In genomic region chr10:112671743-112672142, GRCh38 we compare ENCODE assay signal across 11 cellular contexts.
"Had no signal": no experiment of that assay in that cellular context is flagged by ENCODE, and none has a peak within 500 bp of the region (broad histone marks: within the 10 kb centered on the region; RNA-seq: fewer than 3 reads in every experiment).

No MANE protein-coding gene starts in this region.

- DNase-seq: GM23248, GOT3, H7, HFFc6, KBM-7 had no signal

- H3K4me1 Mint-ChIP-seq: IgD-negative memory B cell had no signal

- H3K27ac Mint-ChIP-seq: HFFc6, IgD-negative memory B cell had no signal

- H3K27ac ChIP-seq: GM23248, HL-60, KMS-11 had no signal

- H3K9ac ChIP-seq: GM23248, KMS-11 had no signal

- H3K4me2 ChIP-seq: KMS-11 had no signal

- H3K4me3 ChIP-seq: GM23248, HAP-1 had no signal

- H2AFZ ChIP-seq: GM23248 had no signal

- H3K9me3 Mint-ChIP-seq: HFFc6, IgD-negative memory B cell had no signal

- H3K36me3 ChIP-seq: HAP-1 had no signal

- H3K4me3 Mint-ChIP-seq: HFFc6, IgD-negative memory B cell had no signal

- H3K9me3 ChIP-seq: HAP-1 had no signal

- FAIRE-seq: HepG2 had no signal

- H3K27me3 Mint-ChIP-seq: IgD-negative memory B cell had no signal

- ATAC-seq: HCT116, HepG2 had no signal
